In genomic region chr18:63477972-63478371, GRCh38 we compare ENCODE assay signal across 20 cellular contexts. TPM values are rescaled to one million over a fixed set of nuclear protein-coding genes. Genes with fewer than 3 reads are reported as not detected.
DNase-seq lines count a peak whose midpoint lies in the region; TF ChIP-seq lines count a peak whose summit lies in the region.
"Had no signal": no experiment of that assay in that cellular context is flagged by ENCODE, and none has a peak within 500 bp of the region (broad histone marks: within the 10 kb centered on the region; RNA-seq: fewer than 3 reads in every experiment).

No MANE protein-coding gene starts in this region.

- peak overlapping the region; percentile 67 for H3K4me2 ChIP-seq in mammary epithelial cell (ENCODE audit: insufficient read depth, low read depth, low read length)
- H3K4me2 ChIP-seq: KMS-11 had no signal

- WGBS in mammary epithelial cell (ENCODE audit: low coverage, missing lambda C conversion rate), result 3% methylated on average over 6 of the region's 6 CpGs

- no peaks in the 10 kb centered on the region for H3K9me3 ChIP-seq in mammary epithelial cell (replicated peaks; ENCODE audit: insufficient read depth, low read length)
- H3K9me3 ChIP-seq: esophagus muscularis mucosa, pancreas, SJSA1, transverse colon had no signal

- in situ Hi-C loops in mammary epithelial cell (cut with MboI; ENCODE audit: low sequenced_read_pairs in 2 of 2), result loop anchor here in 1 of 2 donors (5.0 kb wide), 1 partner anchor 36 kb away; no protein-coding TSS in a partner anchor

- peak overlapping the region; percentile 82 to 98 (median 94) for H3K4me3 ChIP-seq in mammary epithelial cell (replicated peaks in 1 of 3; ENCODE audit: insufficient read depth in 1 of 3, low read depth in 2 of 3, low read length in 3 of 3)
- H3K4me3 ChIP-seq: esophagus muscularis mucosa, pancreas, SJSA1, transverse colon had no signal

- peak overlapping the region; percentile 100 for H3K27ac ChIP-seq in mammary epithelial cell (ENCODE audit: insufficient read depth, low read depth, low read length)
- H3K27ac ChIP-seq: esophagus muscularis mucosa, KMS-11, pancreas, SJSA1, transverse colon had no signal

- peak; percentile 21 for DNase-seq in A172 (ENCODE audit: low spot score)
- peak; percentile 44 for DNase-seq in HT-29 (ENCODE audit: low spot score)
- DNase-seq in mammary epithelial cell, result peak; percentile 60
- peak; percentile 60 for DNase-seq in islet precursor cell
- no peak for DNase-seq in activated T-cell treated with anti-CD3 and anti-CD28 coated beads for 4 hours
- no peak for DNase-seq in activated CD8-positive, alpha-beta memory T cell treated with anti-CD3 and anti-CD28 coated beads for 24 hours
- no peak for DNase-seq in cerebellar nuclear complex (lab: John Stamatoyannopoulos, UW)
- no peak for DNase-seq in KG1 (lab: John Stamatoyannopoulos, UW)
- DNase-seq: activated CD4-positive, alpha-beta T cell treated with anti-CD3 and anti-CD28 coated beads for 36 hours; activated naive CD4-positive, alpha-beta T cell treated with anti-CD3 and anti-CD28 coated beads, Interleukin-2, amount 10 ng/mL, durations not matched to agents 7 days and 5 days; CD4-positive, alpha-beta memory T cell; cortex of kidney; DND-41; NCI-H446; pancreas; transverse colon had no signal

- dilution Hi-C loops in mammary epithelial cell (cut with HindIII; ENCODE audit: low sequenced_read_pairs), result no loop called here

- peaks cover 80% of the 10 kb centered on the region for H3K79me2 ChIP-seq in mammary epithelial cell (ENCODE audit: insufficient read depth, low read length)

- intact Hi-C loops in mammary epithelial cell (cut with micrococcal nuclease), result loop anchor here (2.0 kb wide), 2 partner anchors 111 to 135 kb away; partner anchors contain the start of gene KDSR

- H4K20me1 ChIP-seq in mammary epithelial cell (ENCODE audit: insufficient read depth, low read length), result peaks cover 13% of the 10 kb centered on the region

- BruUV-seq in mammary epithelial cell (replicated peaks; lab: Mats Ljungman, UMichigan), result no TSS peak

- no peak for TF ChIP-seq CTCF in mammary epithelial cell (conservative IDR thresholded peaks at IDR 0.05 in 1 of 2, IDR thresholded peaks at IDR 0.05 in 1 of 2; ENCODE audit: extremely low read depth in 1 of 2, insufficient read depth in 1 of 2, low read depth in 1 of 2, low read length in 2 of 2)

- H3K27me3 ChIP-seq in mammary epithelial cell (ENCODE audit: insufficient read depth, low read length), result no peaks in the 10 kb centered on the region
- H3K27me3 ChIP-seq: esophagus muscularis mucosa, pancreas, transverse colon had no signal

- no peak overlapping the region for H2AFZ ChIP-seq in mammary epithelial cell (ENCODE audit: low read depth, low read length)

- CTCF ChIA-PET in mammary epithelial cell (lab: Charles Lee; ENCODE audit: low non-redundant PET), result no interaction called here

- H3K9ac ChIP-seq in mammary epithelial cell (ENCODE audit: insufficient read depth, low read length), result peak overlapping the region; percentile 100
- H3K9ac ChIP-seq: KMS-11 had no signal

- peaks cover 19% of the 10 kb centered on the region for H3K36me3 ChIP-seq in mammary epithelial cell (ENCODE audit: insufficient read depth, low read length)
- H3K36me3 ChIP-seq: esophagus muscularis mucosa, pancreas, SJSA1, transverse colon had no signal

- peaks cover 47% of the 10 kb centered on the region for H3K4me1 ChIP-seq in mammary epithelial cell (ENCODE audit: insufficient read depth, low read length)
- H3K4me1 ChIP-seq: esophagus muscularis mucosa, pancreas, SJSA1 had no signal

RNA-seq across cellular contexts. Expression of gene SERPINB5, which starts 1.2 kb away (rescaled TPM):
- total RNA-seq in A172 (2014; rRNA removed; shearing (Covaris generic)), result 0.19 TPM in 1 of 2 replicates, not detected in the other
- total RNA-seq in HT-29 (2014; rRNA removed; shearing (Covaris generic)), result 12.9 and 13.4 TPM in 2 replicates
- total RNA-seq in mammary epithelial cell, result 100 to 1,000 TPM; 428 to 490 TPM
- 525 TPM for polyA plus RNA-seq in mammary epithelial cell
- polyA minus RNA-seq in mammary epithelial cell, result 393 TPM
- total RNA-seq: activated CD4-positive, alpha-beta T cell treated with anti-CD3 and anti-CD28 coated beads for 36 hours; CD4-positive, alpha-beta memory T cell; esophagus muscularis mucosa; SJSA1 had no signal
- polyA plus RNA-seq: AG04450; CD4-positive, alpha-beta memory T cell; pancreas had no signal

RNA-seq across cellular contexts. Expression of gene VPS4B, which starts 55.7 kb away (rescaled TPM):
- 33.8 and 41.8 TPM in 2 replicates for total RNA-seq in A172 (2014; rRNA removed; shearing (Covaris generic))
- 16.0 and 16.7 TPM in 2 replicates for total RNA-seq in HT-29 (2014; rRNA removed; shearing (Covaris generic))
- total RNA-seq in mammary epithelial cell, result 10 to 100 TPM; 60.8 to 94.4 TPM
- 31.0 TPM for polyA plus RNA-seq in mammary epithelial cell
- 30.0 TPM for polyA minus RNA-seq in mammary epithelial cell

Comparison
In these comparisons a context has a peak if more than half of its experiments do, and no peak if none do; other contexts are left out.
1. DNase-seq: peak in A172 (single experiment), HT-29 (single experiment), mammary epithelial cell (single experiment) and islet precursor cell (single experiment); none in activated T-cell treated with anti-CD3 and anti-CD28 coated beads for 4 hours (single experiment), activated CD8-positive, alpha-beta memory T cell treated with anti-CD3 and anti-CD28 coated beads for 24 hours (single experiment), cerebellar nuclear complex (0 of 2) and KG1 (single experiment).
2. RNA of gene SERPINB5, which starts 1.2 kb away (total RNA-seq): 428 to 490 TPM in mammary epithelial cell; 12.9 to 13.4 TPM in HT-29 and 0.19 TPM in A172; every median in the first group is over 10 times any median in the second.